In the genomic region with DNA sequence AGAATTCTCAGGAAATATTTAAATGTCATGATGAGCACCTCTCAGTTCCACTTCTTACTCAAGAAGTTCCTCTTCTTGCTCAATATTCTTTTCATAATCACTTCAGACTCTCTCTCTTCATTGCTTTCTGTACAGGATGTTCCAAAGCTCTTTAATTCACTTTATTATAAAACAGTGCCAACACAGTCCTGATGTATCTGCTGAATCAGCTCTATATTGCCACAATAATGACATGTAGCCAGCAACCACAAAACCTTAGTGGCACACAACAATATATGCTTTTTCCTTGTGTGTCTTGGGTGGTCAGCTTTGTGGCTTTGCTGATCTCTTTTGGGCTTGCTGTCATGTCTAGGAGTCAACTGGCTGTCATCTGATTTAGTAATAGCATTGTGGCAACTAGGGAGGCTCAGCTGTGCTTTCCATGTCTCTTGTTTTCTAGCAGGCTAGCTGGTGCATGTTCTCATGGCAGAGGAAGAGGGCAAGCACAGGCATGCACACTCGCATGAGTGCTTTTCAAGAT, we compare ENCODE assay signal across 9 cellular contexts. TPM values are rescaled to one million over a fixed set of nuclear protein-coding genes. Genes with fewer than 3 reads are reported as not detected.
A peak's percentile ranks its signal among the peaks of the same experiment; 100 is the strongest.
DNase-seq lines count a peak whose midpoint lies in the region; ATAC-seq, FAIRE-seq and TF ChIP-seq lines count a peak whose summit lies in the region.
"Had no signal": no experiment of that assay in that cellular context is flagged by ENCODE, and none has a peak within 500 bp of the region (broad histone marks: within the 10 kb centered on the region; RNA-seq: fewer than 3 reads in every experiment).

No MANE protein-coding gene starts in this region.

- H3K9me3 ChIP-seq in A673 (ENCODE audit: low read depth, low read length, poor library complexity, severe bottlenecking): no peaks in the 10 kb centered on the region

- H3K4me1 ChIP-seq in A673 (ENCODE audit: insufficient read depth, low read length, poor library complexity, severe bottlenecking): no peaks in the 10 kb centered on the region

- DNase-seq in D721Med (ENCODE audit: insufficient read length, low spot score) (no peak), NCI-H187 (lab: John Stamatoyannopoulos, UW) (peak; percentile 19 to 21), left ventricle myocardium superior (no peak), A673 (ENCODE audit: low spot score) (no peak), SW480 (ENCODE audit: low spot score) (no peak), GM19238 (ENCODE audit: insufficient read length, low spot score) (no peak)

- no peaks in the 10 kb centered on the region for H3K27me3 ChIP-seq in A673 (replicated peaks; ENCODE audit: insufficient read depth, low read depth, low read length, poor library complexity)

- ATAC-seq in GM21786 (IDR thresholded peaks at IDR 0.05; ENCODE audit: unreplicated experiment) (peak; percentile 75), left ventricle myocardium superior (peak; percentile 74), HG03108 (IDR thresholded peaks at IDR 0.05; ENCODE audit: unreplicated experiment) (no peak)

- FAIRE-seq in D721Med (lab: Jason Lieb, UNC): peak; percentile 61
- FAIRE-seq: G401.6 had no signal

- H3K36me3 ChIP-seq in A673 (ENCODE audit: insufficient read depth, low read length, poor library complexity, severe bottlenecking): no peaks in the 10 kb centered on the region

- no TSS peak for BruUV-seq in A673 (replicated peaks; lab: Mats Ljungman, UMichigan)

- CTCF ChIA-PET in A673 (lab: Charles Lee): no interaction called here

- intact Hi-C loops in left ventricle myocardium superior (cut with micrococcal nuclease) (loop anchor here (5.0 kb wide), 1 partner anchor 149 kb away; no protein-coding TSS in a partner anchor), A673 (cut with micrococcal nuclease; ENCODE audit: unreplicated experiment) (loop anchor here (10.0 kb wide), 1 partner anchor 766 kb away; no protein-coding TSS in a partner anchor)

- POLR2A ChIA-PET in A673 (lab: Charles Lee; ENCODE audit: low non-redundant PET): no interaction called here

- H3K27ac ChIP-seq in A673 (ENCODE audit: low read depth, low read length, poor library complexity, severe bottlenecking): no peak overlapping the region

- no peak overlapping the region for H3K4me3 ChIP-seq in A673 (ENCODE audit: low read depth, low read length, poor library complexity, severe bottlenecking)

- TF ChIP-seq CTCF in D721Med (IDR thresholded peaks at IDR 0.05; ENCODE audit: insufficient read depth, missing control alignments): no peak
- TF ChIP-seq CTCF in A673 (conservative IDR thresholded peaks at IDR 0.05; ENCODE audit: low read depth, low read length): no peak

RNA-seq across cellular contexts. Expression of gene SLC2A13, which starts 52.8 kb away (rescaled TPM):
- total RNA-seq in left ventricle myocardium superior (6.2 TPM), A673 (2021) (8.7 and 9.1 TPM in 2 replicates)

Comparison
In these comparisons a context has a peak if more than half of its experiments do, and no peak if none do; other contexts are left out.
1. DNase-seq: peak in NCI-H187 (2 of 2); none in D721Med (single experiment), left ventricle myocardium superior (single experiment), A673 (single experiment), SW480 (single experiment) and GM19238 (single experiment).